Comparison of ENCODE assay signal across 10 cellular contexts in the genomic region with DNA sequence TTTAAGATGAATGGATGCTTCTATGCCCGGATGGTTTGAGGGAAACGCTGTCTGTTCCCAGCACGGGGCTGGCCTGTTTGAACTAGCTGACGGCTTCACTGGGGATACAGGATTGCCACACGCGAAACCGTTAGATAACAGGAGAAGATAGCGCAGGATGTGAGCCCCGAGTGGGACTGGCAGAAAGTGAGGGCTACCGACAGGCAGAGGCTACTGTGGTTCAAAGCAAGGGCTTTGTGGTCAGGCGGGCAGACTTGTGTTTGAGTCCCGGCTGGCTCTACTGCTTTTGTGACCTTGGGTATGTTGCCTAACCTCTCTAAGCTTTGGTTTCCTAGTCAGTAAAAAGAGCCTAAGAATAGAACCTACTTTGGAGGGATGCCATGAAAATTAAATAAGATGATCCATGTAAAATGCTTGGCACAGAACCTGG. TPM values are rescaled to one million over a fixed set of nuclear protein-coding genes. Genes with fewer than 3 reads are reported as not detected.
DNase-seq lines count a peak whose midpoint lies in the region; ATAC-seq and TF ChIP-seq lines count a peak whose summit lies in the region.
"Had no signal": no experiment of that assay in that cellular context is flagged by ENCODE, and none has a peak within 500 bp of the region (broad histone marks: within the 10 kb centered on the region; RNA-seq: fewer than 3 reads in every experiment).

No MANE protein-coding gene starts in this region.

- peaks cover 21% of the 10 kb centered on the region for H3K79me2 ChIP-seq in hepatocyte

- H3K9me3 Mint-ChIP-seq in WTC11, result no peaks in the 10 kb centered on the region
- H3K9me3 Mint-ChIP-seq: endodermal cell had no signal

- no peak for TF ChIP-seq CTCF in WTC11 (IDR thresholded peaks at IDR 0.05)
- TF ChIP-seq CTCF in hepatocyte (IDR thresholded peaks at IDR 0.05; ENCODE audit: poor library complexity), result no peak

- H3K4me1 Mint-ChIP-seq in WTC11, result peaks cover 21% of the 10 kb centered on the region

- H3K4me1 ChIP-seq in hepatocyte (ENCODE audit: insufficient read depth), result peaks cover 32% of the 10 kb centered on the region
- peaks cover 6 to 44% (median 39%) of the 10 kb centered on the region in 5 donors for H3K4me1 ChIP-seq in subcutaneous abdominal adipose tissue (ENCODE audit: control insufficient read depth in 5 of 5, insufficient read depth in 5 of 5, low read length in 5 of 5)

- H3K36me3 Mint-ChIP-seq in WTC11, result no peaks in the 10 kb centered on the region

- POLR2A ChIA-PET in WTC11 (lab: Charles Lee), result interaction anchor here (0.6 kb wide), 1 partner anchor 685 kb away, joined by 4 read pairs; no protein-coding TSS in a partner anchor

- H3K27me3 Mint-ChIP-seq in WTC11 (ENCODE audit: low read depth), result peaks cover 92% of the 10 kb centered on the region

- DNase-seq in Kasumi-1 (lab: John Stamatoyannopoulos, UW) (peak; percentile 20 to 22), WTC11 (ENCODE audit: low spot score) (no peak), hepatocyte (ENCODE audit: low spot score) (no peak)
- DNase-seq in stimulated activated naive CD8-positive, alpha-beta T cell treated with anti-CD3 and anti-CD28 coated beads, Interleukin-15, Interleukin-2, amounts not matched to agents 100 U/mL and 50 U/mL, for 24 hours, result no peak
- DNase-seq: endodermal cell, NCI-H446 treated with DMSO at 0.1 percent for 48 hours had no signal

- no peak overlapping the region for H3K4me3 ChIP-seq in hepatocyte
- H3K4me3 ChIP-seq in subcutaneous abdominal adipose tissue (ENCODE audit: low read depth in 1 of 5, low read length in 5 of 5), result peak overlapping the region in 1 of 5 donors; percentile 25
- H3K4me3 ChIP-seq: suprapubic skin had no signal

- H3K27me3 ChIP-seq in hepatocyte (no peaks in the 10 kb centered on the region), subcutaneous abdominal adipose tissue (ENCODE audit: control insufficient read depth in 5 of 5, insufficient read depth in 4 of 5, low read length in 5 of 5) (peaks cover 0 to 3% (median 0%) of the 10 kb centered on the region in 5 donors)
- H3K27me3 ChIP-seq: suprapubic skin had no signal

- no peaks in the 10 kb centered on the region for H3K9me2 ChIP-seq in hepatocyte (replicated peaks; ENCODE audit: insufficient read depth)

- CTCF ChIA-PET in WTC11 (lab: Charles Lee), result interaction anchor here (2.2 kb wide), 1 partner anchor 40 kb away, joined by 5 read pairs; no protein-coding TSS in a partner anchor

- peak overlapping the region; percentile 13 for H3K4me2 ChIP-seq in hepatocyte

- H3K27ac Mint-ChIP-seq in WTC11, result no peak overlapping the region
- H3K27ac Mint-ChIP-seq: endodermal cell had no signal

- no peaks in the 10 kb centered on the region for H4K20me1 ChIP-seq in hepatocyte (ENCODE audit: insufficient read depth, poor library complexity, severe bottlenecking)

- H3K9me3 ChIP-seq in hepatocyte (ENCODE audit: low read depth), result no peaks in the 10 kb centered on the region
- H3K9me3 ChIP-seq in subcutaneous abdominal adipose tissue (ENCODE audit: control insufficient read depth in 5 of 5, low read length in 5 of 5), result no peaks in the 10 kb centered on the region
- H3K9me3 ChIP-seq: suprapubic skin had no signal

- peak overlapping the region; percentile 96 for H3K27ac ChIP-seq in hepatocyte
- H3K27ac ChIP-seq in subcutaneous abdominal adipose tissue (ENCODE audit: low read depth, low read length), result peak overlapping the region; percentile 51

- WGBS in hepatocyte (ENCODE audit: low lambda C conversion rate, missing lambda C conversion rate), result 48% methylated on average over 12 of the region's 12 CpGs

- H3K36me3 ChIP-seq in hepatocyte (replicated peaks; ENCODE audit: insufficient read depth, low read depth), result no peaks in the 10 kb centered on the region
- no peaks in the 10 kb centered on the region for H3K36me3 ChIP-seq in subcutaneous abdominal adipose tissue (ENCODE audit: control insufficient read depth in 5 of 5, insufficient read depth in 5 of 5, low read length in 5 of 5)
- H3K36me3 ChIP-seq: suprapubic skin had no signal

- H3K9ac ChIP-seq in subcutaneous abdominal adipose tissue (ENCODE audit: low read length in 5 of 5), result peak overlapping the region in 2 of 5 donors; percentile 7 to 16

- no peak overlapping the region for H2AFZ ChIP-seq in hepatocyte

- H3K4me3 Mint-ChIP-seq in WTC11, result no peak overlapping the region
- H3K4me3 Mint-ChIP-seq: endodermal cell had no signal

- no peak for ATAC-seq in WTC11
- no peak for ATAC-seq in HG03196 (IDR thresholded peaks at IDR 0.05; ENCODE audit: unreplicated experiment)
- no peak for ATAC-seq in HG03457 (IDR thresholded peaks at IDR 0.05; ENCODE audit: unreplicated experiment)
- no peak for ATAC-seq in stimulated activated naive CD8-positive, alpha-beta T cell treated with anti-CD3 and anti-CD28 coated beads, Interleukin-15, Interleukin-2, amounts not matched to agents 100 U/mL and 50 U/mL, for 24 hours

TF ChIP-seq in WTC11, 78 proteins besides CTCF, POLR2A, EP300 and RAD21 (continues in another document):
- TF ChIP-seq NFATC4 (CRISPR knock-in tag; IDR thresholded peaks at IDR 0.05), result no peak
- peak; percentile 39; the same call in 1 of the 2 replicates for TF ChIP-seq GABPB1 (CRISPR knock-in tag; IDR thresholded peaks at IDR 0.05)
- TF ChIP-seq, protein P1, sequence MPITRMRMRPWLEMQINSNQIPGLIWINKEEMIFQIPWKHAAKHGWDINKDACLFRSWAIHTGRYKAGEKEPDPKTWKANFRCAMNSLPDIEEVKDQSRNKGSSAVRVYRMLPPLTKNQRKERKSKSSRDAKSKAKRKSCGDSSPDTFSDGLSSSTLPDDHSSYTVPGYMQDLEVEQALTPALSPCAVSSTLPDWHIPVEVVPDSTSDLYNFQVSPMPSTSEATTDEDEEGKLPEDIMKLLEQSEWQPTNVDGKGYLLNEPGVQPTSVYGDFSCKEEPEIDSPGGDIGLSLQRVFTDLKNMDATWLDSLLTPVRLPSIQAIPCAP (CRISPR knock-in tag; IDR thresholded peaks at IDR 0.05), result no peak
- TF ChIP-seq, protein P2, sequence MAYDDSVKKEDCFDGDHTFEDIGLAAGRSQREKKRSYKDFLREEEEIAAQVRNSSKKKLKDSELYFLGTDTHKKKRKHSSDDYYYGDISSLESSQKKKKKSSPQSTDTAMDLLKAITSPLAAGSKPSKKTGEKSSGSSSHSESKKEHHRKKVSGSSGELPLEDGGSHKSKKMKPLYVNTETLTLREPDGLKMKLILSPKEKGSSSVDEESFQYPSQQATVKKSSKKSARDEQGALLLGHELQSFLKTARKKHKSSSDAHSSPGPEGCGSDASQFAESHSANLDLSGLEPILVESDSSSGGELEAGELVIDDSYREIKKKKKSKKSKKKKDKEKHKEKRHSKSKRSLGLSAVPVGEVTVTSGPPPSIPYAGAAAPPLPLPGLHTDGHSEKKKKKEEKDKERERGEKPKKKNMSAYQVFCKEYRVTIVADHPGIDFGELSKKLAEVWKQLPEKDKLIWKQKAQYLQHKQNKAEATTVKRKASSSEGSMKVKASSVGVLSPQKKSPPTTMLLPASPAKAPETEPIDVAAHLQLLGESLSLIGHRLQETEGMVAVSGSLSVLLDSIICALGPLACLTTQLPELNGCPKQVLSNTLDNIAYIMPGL (CRISPR knock-in tag; IDR thresholded peaks at IDR 0.05), result no peak
- TF ChIP-seq ATF1 (CRISPR knock-in tag; IDR thresholded peaks at IDR 0.05), result no peak
- TF ChIP-seq, protein P3, sequence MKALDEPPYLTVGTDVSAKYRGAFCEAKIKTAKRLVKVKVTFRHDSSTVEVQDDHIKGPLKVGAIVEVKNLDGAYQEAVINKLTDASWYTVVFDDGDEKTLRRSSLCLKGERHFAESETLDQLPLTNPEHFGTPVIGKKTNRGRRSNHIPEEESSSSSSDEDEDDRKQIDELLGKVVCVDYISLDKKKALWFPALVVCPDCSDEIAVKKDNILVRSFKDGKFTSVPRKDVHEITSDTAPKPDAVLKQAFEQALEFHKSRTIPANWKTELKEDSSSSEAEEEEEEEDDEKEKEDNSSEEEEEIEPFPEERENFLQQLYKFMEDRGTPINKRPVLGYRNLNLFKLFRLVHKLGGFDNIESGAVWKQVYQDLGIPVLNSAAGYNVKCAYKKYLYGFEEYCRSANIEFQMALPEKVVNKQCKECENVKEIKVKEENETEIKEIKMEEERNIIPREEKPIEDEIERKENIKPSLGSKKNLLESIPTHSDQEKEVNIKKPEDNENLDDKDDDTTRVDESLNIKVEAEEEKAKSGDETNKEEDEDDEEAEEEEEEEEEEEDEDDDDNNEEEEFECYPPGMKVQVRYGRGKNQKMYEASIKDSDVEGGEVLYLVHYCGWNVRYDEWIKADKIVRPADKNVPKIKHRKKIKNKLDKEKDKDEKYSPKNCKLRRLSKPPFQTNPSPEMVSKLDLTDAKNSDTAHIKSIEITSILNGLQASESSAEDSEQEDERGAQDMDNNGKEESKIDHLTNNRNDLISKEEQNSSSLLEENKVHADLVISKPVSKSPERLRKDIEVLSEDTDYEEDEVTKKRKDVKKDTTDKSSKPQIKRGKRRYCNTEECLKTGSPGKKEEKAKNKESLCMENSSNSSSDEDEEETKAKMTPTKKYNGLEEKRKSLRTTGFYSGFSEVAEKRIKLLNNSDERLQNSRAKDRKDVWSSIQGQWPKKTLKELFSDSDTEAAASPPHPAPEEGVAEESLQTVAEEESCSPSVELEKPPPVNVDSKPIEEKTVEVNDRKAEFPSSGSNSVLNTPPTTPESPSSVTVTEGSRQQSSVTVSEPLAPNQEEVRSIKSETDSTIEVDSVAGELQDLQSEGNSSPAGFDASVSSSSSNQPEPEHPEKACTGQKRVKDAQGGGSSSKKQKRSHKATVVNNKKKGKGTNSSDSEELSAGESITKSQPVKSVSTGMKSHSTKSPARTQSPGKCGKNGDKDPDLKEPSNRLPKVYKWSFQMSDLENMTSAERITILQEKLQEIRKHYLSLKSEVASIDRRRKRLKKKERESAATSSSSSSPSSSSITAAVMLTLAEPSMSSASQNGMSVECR (CRISPR knock-in tag; IDR thresholded peaks at IDR 0.05; ENCODE audit: borderline replicate concordance), result no peak

RNA-seq across cellular contexts. Expression of a gene that starts 2.8 kb away (rescaled TPM):
- total RNA-seq in WTC11 (2021), result 3.2 to 5.6 TPM (median 4.2 TPM) in 3 replicates
- 63.9 and 72.4 TPM in 2 replicates for total RNA-seq in hepatocyte
- polyA plus RNA-seq in hepatocyte, result 73.0 and 102 TPM in 2 replicates

RNA-seq across cellular contexts. Expression of a gene that starts 31.9 kb away (rescaled TPM):
- total RNA-seq in WTC11 (2021) (0.37 to 0.78 TPM (median 0.61 TPM) in 3 replicates), hepatocyte (0.24 TPM in 1 of 2 replicates, not detected in the other)
- polyA plus RNA-seq in hepatocyte, result 0.21 TPM in 1 of 2 replicates, not detected in the other

Comparison
In these comparisons a context has a peak if more than half of its experiments do, and no peak if none do; other contexts are left out.
1. DNase-seq: peak in Kasumi-1 (2 of 2); none in WTC11 (single experiment), hepatocyte (single experiment) and stimulated activated naive CD8-positive, alpha-beta T cell treated with anti-CD3 and anti-CD28 coated beads, Interleukin-15, Interleukin-2, amounts not matched to agents 100 U/mL and 50 U/mL, for 24 hours (single experiment).